In the genomic region with DNA sequence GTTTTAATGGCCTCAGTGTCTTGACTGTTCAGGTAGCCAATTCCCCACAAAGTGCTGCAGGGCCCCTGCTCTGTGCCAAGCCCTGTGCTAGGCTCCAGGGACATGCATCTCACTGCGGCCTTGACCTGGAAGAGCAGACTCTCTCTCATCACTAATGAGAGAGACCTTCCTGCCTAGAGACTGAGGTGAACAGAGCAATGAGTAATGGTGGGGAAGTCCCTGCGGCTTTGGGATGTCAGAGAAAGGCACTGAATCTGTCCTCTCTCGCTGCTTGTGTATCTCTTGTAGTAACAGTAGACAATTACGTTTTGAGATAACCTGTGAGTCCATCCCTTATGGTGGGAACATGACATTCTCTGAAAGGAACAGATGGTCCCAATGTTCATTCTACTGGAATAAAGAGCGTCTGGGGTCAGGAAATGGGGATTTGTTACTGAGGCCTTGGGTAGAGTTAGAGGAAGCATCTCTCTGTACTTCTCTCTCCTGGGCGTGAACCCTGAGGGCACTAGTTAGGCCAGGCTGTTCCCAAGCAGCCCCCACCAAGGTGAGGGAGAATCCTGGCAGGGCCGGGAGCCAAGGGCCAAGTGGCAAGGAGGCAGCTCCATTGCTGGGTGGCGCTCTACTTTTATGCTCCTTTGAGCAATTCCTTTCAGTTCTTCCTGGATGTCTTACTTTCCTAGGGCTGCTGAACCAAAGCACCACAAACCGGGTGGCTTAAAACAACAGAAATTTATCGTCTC, we compare ENCODE assay signal across 26 cellular contexts. TPM values are rescaled to one million over a fixed set of nuclear protein-coding genes. Genes with fewer than 3 reads are reported as not detected.
DNase-seq lines count a peak whose midpoint lies in the region; ATAC-seq, FAIRE-seq and TF ChIP-seq lines count a peak whose summit lies in the region.
"Had no signal": no experiment of that assay in that cellular context is flagged by ENCODE, and none has a peak within 500 bp of the region (broad histone marks: within the 10 kb centered on the region; RNA-seq: fewer than 3 reads in every experiment).

No MANE protein-coding gene starts in this region.

- H3K9me3 Mint-ChIP-seq in activated CD4-positive, alpha-beta T cell treated with anti-CD3 and anti-CD28 coated beads for 36 hours (ENCODE audit: low read depth): no peaks in the 10 kb centered on the region
- H3K9me3 Mint-ChIP-seq in nephron progenitor cell: no peaks in the 10 kb centered on the region
- H3K9me3 Mint-ChIP-seq: activated T-cell treated with anti-CD3 and anti-CD28 coated beads, Interleukin-2, amount 50 U/mL, for 24 hours; HFFc6 had no signal

- no TSS peak for BruUV-seq in GM12878 (replicated peaks; lab: Mats Ljungman, UMichigan)

- no peak overlapping the region for H3K9ac ChIP-seq in GM12878 (ENCODE audit: control insufficient read depth, insufficient read depth, low read length)

- ATAC-seq in activated CD4-positive, alpha-beta T cell treated with anti-CD3 and anti-CD28 coated beads for 36 hours: peak; percentile 92
- ATAC-seq in GM18868 (IDR thresholded peaks at IDR 0.05; ENCODE audit: unreplicated experiment): peak; percentile 83
- peak; percentile 71 for ATAC-seq in GM12878
- no peak for ATAC-seq in GM18907 (IDR thresholded peaks at IDR 0.05; ENCODE audit: unreplicated experiment)
- ATAC-seq in HG02884 (IDR thresholded peaks at IDR 0.05; ENCODE audit: unreplicated experiment): no peak
- no peak for ATAC-seq in HG03469 (IDR thresholded peaks at IDR 0.05; ENCODE audit: unreplicated experiment)
- ATAC-seq: body of pancreas, K562, lower lobe of right lung, PC-3 had no signal

- POLR2A ChIA-PET in activated CD4-positive, alpha-beta T cell treated with anti-CD3 and anti-CD28 coated beads for 36 hours (lab: Charles Lee): no interaction called here
- POLR2A ChIA-PET in GM12878 (lab: Charles Lee): interaction anchor here (1.2 kb wide), 1 partner anchor 13 kb away, joined by 3 read pairs; the partner anchor contains the start of gene NFATC4

- H3K27me3 ChIP-seq in GM12878 (replicated peaks in 1 of 2; ENCODE audit: control insufficient read depth in 2 of 2, insufficient read depth in 2 of 2, low read length in 1 of 2): no peaks in the 10 kb centered on the region
- H3K27me3 ChIP-seq: body of pancreas, colonic mucosa, testis had no signal

- TF ChIP-seq CTCF in GM12878 (IDR thresholded peaks at IDR 0.05 in 2 of 3, conservative IDR thresholded peaks at IDR 0.05 in 1 of 3; ENCODE audit: control insufficient read depth in 2 of 3, extremely low read depth in 1 of 3, insufficient read depth in 1 of 3, low read depth in 3 of 3, low read length in 3 of 3) (no peak), nephron progenitor cell (IDR thresholded peaks at IDR 0.05) (no peak)

- 29% methylated on average over 10 of the region's 10 CpGs for WGBS in GM12878 (ENCODE audit: insufficient coverage, insufficient replicate concordance, low lambda C conversion rate, missing lambda C conversion rate)

- CTCF ChIA-PET in activated CD4-positive, alpha-beta T cell treated with anti-CD3 and anti-CD28 coated beads for 36 hours (lab: Charles Lee): interaction anchor here (1.0 to 1.5 kb wide), 2 partner anchors 16 to 49 kb away, joined by 4 read pairs; no protein-coding TSS in a partner anchor
- CTCF ChIA-PET in GM12878 (lab: Yijun Ruan, JAX): interaction anchor here (1.5 to 1.6 kb wide), 2 partner anchors 48 to 75 kb away, joined by 3 to 5 read pairs; no protein-coding TSS in a partner anchor

- TF ChIP-seq POLR2A in GM12878 (IDR thresholded peaks at IDR 0.05; ENCODE audit: low read depth, low read length): no peak

- H3K27ac Mint-ChIP-seq in activated CD4-positive, alpha-beta T cell treated with anti-CD3 and anti-CD28 coated beads for 36 hours: no peak overlapping the region
- H3K27ac Mint-ChIP-seq in nephron progenitor cell: peak overlapping the region; percentile 72
- H3K27ac Mint-ChIP-seq: activated T-cell treated with anti-CD3 and anti-CD28 coated beads, Interleukin-2, amount 50 U/mL, for 24 hours; B cell; HFFc6 had no signal

- SMC1A ChIA-PET in GM12878 (lab: Charles Lee; ENCODE audit: uncharacterized antibody, unreplicated experiment): interaction anchor here (1.4 kb wide), 1 partner anchor 29 kb away, joined by 4 read pairs; no protein-coding TSS in a partner anchor

- no peak for TF ChIP-seq EP300 in GM12878 (IDR thresholded peaks at IDR 0.05; ENCODE audit: borderline replicate concordance in 1 of 2, control insufficient read depth in 1 of 2, low read depth in 2 of 2, low read length in 2 of 2)

- no peaks in the 10 kb centered on the region for H3K4me1 Mint-ChIP-seq in activated CD4-positive, alpha-beta T cell treated with anti-CD3 and anti-CD28 coated beads for 36 hours
- H3K4me1 Mint-ChIP-seq in nephron progenitor cell: peaks cover 74% of the 10 kb centered on the region
- H3K4me1 Mint-ChIP-seq: B cell had no signal

- intact Hi-C loops in activated CD4-positive, alpha-beta T cell treated with anti-CD3 and anti-CD28 coated beads for 36 hours (cut with DNase I, micrococcal nuclease): no loop called here
- intact Hi-C loops in GM12878 (cut with micrococcal nuclease; ENCODE audit: unreplicated experiment): no loop called here

- no peak for FAIRE-seq in GM12878 (lab: Jason Lieb, UNC)
- FAIRE-seq: GM18507, islet of Langerhans, K562 had no signal

- in situ Hi-C loops in GM12878 (cut with MboI): no loop called here

- H3K79me2 ChIP-seq in GM12878 (ENCODE audit: control insufficient read depth, insufficient read depth, low read length): no peaks in the 10 kb centered on the region

- RAD21 ChIA-PET in GM12878 (lab: Charles Lee; ENCODE audit: unreplicated experiment): interaction anchor here (1.1 to 1.5 kb wide), 2 partner anchors 15 to 50 kb away, joined by 3 to 7 read pairs; no protein-coding TSS in a partner anchor

- peaks cover 11% of the 10 kb centered on the region for H3K27me3 Mint-ChIP-seq in activated CD4-positive, alpha-beta T cell treated with anti-CD3 and anti-CD28 coated beads for 36 hours
- H3K27me3 Mint-ChIP-seq in nephron progenitor cell (ENCODE audit: low read depth, poor library complexity): peaks cover 3% of the 10 kb centered on the region
- H3K27me3 Mint-ChIP-seq: activated T-cell treated with anti-CD3 and anti-CD28 coated beads, Interleukin-2, amount 50 U/mL, for 24 hours had no signal

- H2AFZ ChIP-seq in GM12878 (ENCODE audit: control insufficient read depth, low read depth, low read length): no peak overlapping the region

- no peaks in the 10 kb centered on the region for H3K9me3 ChIP-seq in GM12878 (replicated peaks; ENCODE audit: control insufficient read depth, insufficient read depth, low read length)
- H3K9me3 ChIP-seq: body of pancreas, colonic mucosa, lower lobe of right lung, spleen, testis had no signal

- no peaks in the 10 kb centered on the region for H3K36me3 Mint-ChIP-seq in activated CD4-positive, alpha-beta T cell treated with anti-CD3 and anti-CD28 coated beads for 36 hours (ENCODE audit: low read depth)
- peaks cover 8% of the 10 kb centered on the region for H3K36me3 Mint-ChIP-seq in nephron progenitor cell (ENCODE audit: low read depth)

- no peaks in the 10 kb centered on the region for H3K36me3 ChIP-seq in GM12878 (ENCODE audit: control insufficient read depth in 2 of 2, insufficient read depth in 2 of 2, low read length in 1 of 2)
- H3K36me3 ChIP-seq: colonic mucosa, lower lobe of right lung, spleen had no signal

- H3K4me3 Mint-ChIP-seq in activated CD4-positive, alpha-beta T cell treated with anti-CD3 and anti-CD28 coated beads for 36 hours: no peak overlapping the region
- no peak overlapping the region for H3K4me3 Mint-ChIP-seq in nephron progenitor cell
- H3K4me3 Mint-ChIP-seq: activated T-cell treated with anti-CD3 and anti-CD28 coated beads, Interleukin-2, amount 50 U/mL, for 24 hours; B cell; HFFc6 had no signal

- H3K4me3 ChIP-seq in GM12878: no peak overlapping the region
- H3K4me3 ChIP-seq: body of pancreas, colonic mucosa, K562, lower lobe of right lung, spleen, testis had no signal

- H3K27ac ChIP-seq in GM12878 (ENCODE audit: control insufficient read depth, insufficient read depth): no peak overlapping the region
- H3K27ac ChIP-seq: body of pancreas, colonic mucosa, lower lobe of right lung, spleen, testis had no signal

- no peak for TF ChIP-seq RAD21 in GM12878 (IDR thresholded peaks at IDR 0.05; ENCODE audit: insufficient read depth, low read depth, low read length)

- no peaks in the 10 kb centered on the region for H4K20me1 ChIP-seq in GM12878 (ENCODE audit: control insufficient read depth, insufficient read depth)

- H3K4me2 ChIP-seq in GM12878 (ENCODE audit: control insufficient read depth, insufficient read depth): no peak overlapping the region

- DNase-seq in activated CD4-positive, alpha-beta T cell treated with anti-CD3 and anti-CD28 coated beads for 36 hours: peak; percentile 39
- DNase-seq in activated CD4-positive, alpha-beta T cell treated with anti-CD3 and anti-CD28 coated beads for 1 hour: no peak
- DNase-seq in GM12878 (ENCODE audit: low read depth, low spot score) (no peak), nephron progenitor cell (no peak)
- DNase-seq: activated CD4-positive, alpha-beta T cell treated with anti-CD3 and anti-CD28 coated beads, Interleukin-2, amount 50 U/mL, for 48 hours; activated T-cell treated with anti-CD3 and anti-CD28 coated beads, Interleukin-2, amount 50 U/mL, for 24 hours; body of pancreas; colonic mucosa; HFFc6; hypothalamus; lower lobe of right lung; NCI-H146; NCI-H226; PC-3; spleen; T-helper 1 cell; testis had no signal

- H3K4me1 ChIP-seq in GM12878 (ENCODE audit: control insufficient read depth, insufficient read depth, low read length): no peaks in the 10 kb centered on the region
- H3K4me1 ChIP-seq: colonic mucosa, lower lobe of right lung, spleen had no signal

RNA-seq across cellular contexts. Expression of gene NFATC4, which starts 13.5 kb away (rescaled TPM):
- total RNA-seq in activated CD4-positive, alpha-beta T cell treated with anti-CD3 and anti-CD28 coated beads for 36 hours: under 1 TPM; 0.11 to 0.30 TPM
- total RNA-seq in GM12878 (2013; cell fraction: nucleolus; rRNA removed): 56.5 and 68.4 TPM in 2 replicates
- total RNA-seq in GM12878 (2014; rRNA removed): 7.0 and 7.1 TPM in 2 replicates
- 2.2 and 4.1 TPM in 2 replicates for total RNA-seq in GM12878 (2014; rRNA removed; fragmentation: Illumina TruSeq; extraction: Trizol)
- 13.5 and 19.2 TPM in 2 replicates for total RNA-seq in GM12878 (2021)
- 11.7 TPM for polyA plus RNA-seq in GM12878 (2011; ENCODE audit: low read depth)
- 4.5 and 5.6 TPM in 2 replicates for polyA plus RNA-seq in GM12878 (2011; rRNA removed)
- 5.3 and 6.3 TPM in 2 replicates for polyA plus RNA-seq in GM12878 (2011; cell fraction: cytosol; rRNA removed)
- polyA plus RNA-seq in GM12878 (2011; cell fraction: nucleus; rRNA removed): 117 and 162 TPM in 2 replicates
- 20.7 and 22.0 TPM in 2 replicates for polyA plus RNA-seq in GM12878 (2012)
- 4.8 and 5.3 TPM in 2 replicates for polyA plus RNA-seq in GM12878 (2014; fragmentation: Illumina TruSeq; extraction: Trizol)
- polyA plus RNA-seq in GM12878 (2014; fragmentation: Nextera tagmentation; extraction: Ambion mirVana): 1 to 10 TPM in 1 of 2 experiments, under 1 TPM in 1; 0.97 to 4.5 TPM
- 14.3 and 15.3 TPM in 2 replicates for polyA plus RNA-seq in GM12878 (2014; rRNA removed)
- 1 to 10 TPM; 2.0 to 2.9 TPM for polyA plus RNA-seq in GM12878 (2016; fragmentation: Nextera tagmentation; extraction: Ambion mirVana)
- polyA minus RNA-seq in GM12878 (2011; rRNA and poly(A)+ RNA removed): 2.4 and 5.4 TPM in 2 replicates
- 2.0 and 4.0 TPM in 2 replicates for polyA minus RNA-seq in GM12878 (2011; cell fraction: cytosol; rRNA and poly(A)+ RNA removed)
- 7.2 and 7.7 TPM in 2 replicates for polyA minus RNA-seq in GM12878 (2011; cell fraction: nucleus; rRNA and poly(A)+ RNA removed)
- total RNA-seq: A172 had no signal

RNA-seq across cellular contexts. Expression of gene NYNRIN, which starts 17.3 kb away (rescaled TPM):
- under 1 TPM; 0.07 to 0.16 TPM for total RNA-seq in activated CD4-positive, alpha-beta T cell treated with anti-CD3 and anti-CD28 coated beads for 36 hours
- total RNA-seq in GM12878 (2013; cell fraction: nucleolus; rRNA removed): 0.06 TPM in 1 of 2 replicates, not detected in the other
- total RNA-seq in GM12878 (2014; rRNA removed): not detected in 2 replicates
- total RNA-seq in GM12878 (2014; rRNA removed; fragmentation: Illumina TruSeq; extraction: Trizol): not detected in 2 replicates
- 0.05 and 0.15 TPM in 2 replicates for total RNA-seq in GM12878 (2021)
- not detected for polyA plus RNA-seq in GM12878 (2011; ENCODE audit: low read depth)
- polyA plus RNA-seq in GM12878 (2011; rRNA removed): 0.01 TPM in 1 of 2 replicates, not detected in the other
- polyA plus RNA-seq in GM12878 (2011; cell fraction: cytosol; rRNA removed): 0.01 TPM in 1 of 2 replicates, not detected in the other
- 0.01 and 0.03 TPM in 2 replicates for polyA plus RNA-seq in GM12878 (2011; cell fraction: nucleus; rRNA removed)
- 0.04 and 0.18 TPM in 2 replicates for polyA plus RNA-seq in GM12878 (2012)
- under 0.01 TPM in 1 of 2 replicates, not detected in the other for polyA plus RNA-seq in GM12878 (2014; fragmentation: Illumina TruSeq; extraction: Trizol)
- polyA plus RNA-seq in GM12878 (2014; fragmentation: Nextera tagmentation; extraction: Ambion mirVana): not detected
- 0.01 and 0.05 TPM in 2 replicates for polyA plus RNA-seq in GM12878 (2014; rRNA removed)
- under 1 TPM in 1 of 2 experiments, not detected in 1; 0.01 TPM for polyA plus RNA-seq in GM12878 (2016; fragmentation: Nextera tagmentation; extraction: Ambion mirVana)
- 0.05 and 0.07 TPM in 2 replicates for polyA minus RNA-seq in GM12878 (2011; rRNA and poly(A)+ RNA removed)
- polyA minus RNA-seq in GM12878 (2011; cell fraction: cytosol; rRNA and poly(A)+ RNA removed): not detected in 2 replicates
- polyA minus RNA-seq in GM12878 (2011; cell fraction: nucleus; rRNA and poly(A)+ RNA removed): under 0.01 TPM in 1 of 2 replicates, not detected in the other

RNA-seq across cellular contexts. Expression of gene RIPK3, which starts 41.7 kb away (rescaled TPM):
- total RNA-seq in activated CD4-positive, alpha-beta T cell treated with anti-CD3 and anti-CD28 coated beads for 36 hours: 1 to 10 TPM; 8.9 to 9.4 TPM
- total RNA-seq in GM12878 (2013; cell fraction: nucleolus; rRNA removed): 35.9 and 37.3 TPM in 2 replicates
- total RNA-seq in GM12878 (2014; rRNA removed): 10.7 and 11.6 TPM in 2 replicates
- 8.3 and 8.6 TPM in 2 replicates for total RNA-seq in GM12878 (2014; rRNA removed; fragmentation: Illumina TruSeq; extraction: Trizol)
- 11.2 and 12.8 TPM in 2 replicates for total RNA-seq in GM12878 (2021)
- polyA plus RNA-seq in GM12878 (2011; ENCODE audit: low read depth): 4.4 TPM
- polyA plus RNA-seq in GM12878 (2011; rRNA removed): 4.4 and 6.5 TPM in 2 replicates
- 5.2 and 7.4 TPM in 2 replicates for polyA plus RNA-seq in GM12878 (2011; cell fraction: cytosol; rRNA removed)
- 31.0 and 36.7 TPM in 2 replicates for polyA plus RNA-seq in GM12878 (2011; cell fraction: nucleus; rRNA removed)
- polyA plus RNA-seq in GM12878 (2012): 6.6 and 8.2 TPM in 2 replicates
- 7.4 and 8.3 TPM in 2 replicates for polyA plus RNA-seq in GM12878 (2014; fragmentation: Illumina TruSeq; extraction: Trizol)
- 1 to 10 TPM; 2.0 to 2.7 TPM for polyA plus RNA-seq in GM12878 (2014; fragmentation: Nextera tagmentation; extraction: Ambion mirVana)
- 13.6 and 17.1 TPM in 2 replicates for polyA plus RNA-seq in GM12878 (2014; rRNA removed)
- polyA plus RNA-seq in GM12878 (2016; fragmentation: Nextera tagmentation; extraction: Ambion mirVana): 1 to 10 TPM; 7.5 to 8.0 TPM
- polyA minus RNA-seq in GM12878 (2011; rRNA and poly(A)+ RNA removed): 4.5 and 9.0 TPM in 2 replicates
- 1.3 and 2.7 TPM in 2 replicates for polyA minus RNA-seq in GM12878 (2011; cell fraction: cytosol; rRNA and poly(A)+ RNA removed)
- 23.9 and 29.9 TPM in 2 replicates for polyA minus RNA-seq in GM12878 (2011; cell fraction: nucleus; rRNA and poly(A)+ RNA removed)
- total RNA-seq: A172, HFFc6, PC-3 had no signal

RNA-seq across cellular contexts. Expression of gene ADCY4, which starts 46.7 kb away (rescaled TPM):
- total RNA-seq in activated CD4-positive, alpha-beta T cell treated with anti-CD3 and anti-CD28 coated beads for 36 hours: 1 to 10 TPM; 1.4 to 1.8 TPM
- 6.1 and 8.0 TPM in 2 replicates for total RNA-seq in GM12878 (2013; cell fraction: nucleolus; rRNA removed)
- 0.11 and 0.23 TPM in 2 replicates for total RNA-seq in GM12878 (2014; rRNA removed)
- 0.46 TPM in 1 of 2 replicates, not detected in the other for total RNA-seq in GM12878 (2014; rRNA removed; fragmentation: Illumina TruSeq; extraction: Trizol)
- 0.87 and 1.0 TPM in 2 replicates for total RNA-seq in GM12878 (2021)
- polyA plus RNA-seq in GM12878 (2011; ENCODE audit: low read depth): 0.38 TPM
- 0.09 and 0.34 TPM in 2 replicates for polyA plus RNA-seq in GM12878 (2011; rRNA removed)
- polyA plus RNA-seq in GM12878 (2011; cell fraction: cytosol; rRNA removed): 0.12 and 0.23 TPM in 2 replicates
- polyA plus RNA-seq in GM12878 (2011; cell fraction: nucleus; rRNA removed): 3.5 and 6.1 TPM in 2 replicates
- polyA plus RNA-seq in GM12878 (2012): 1.0 and 1.3 TPM in 2 replicates
- polyA plus RNA-seq in GM12878 (2014; fragmentation: Illumina TruSeq; extraction: Trizol): 0.21 and 0.60 TPM in 2 replicates
- polyA plus RNA-seq in GM12878 (2014; fragmentation: Nextera tagmentation; extraction: Ambion mirVana): under 1 TPM; 0.05 to 0.11 TPM
- 0.19 and 1.1 TPM in 2 replicates for polyA plus RNA-seq in GM12878 (2014; rRNA removed)
- under 1 TPM; 0.21 to 0.33 TPM for polyA plus RNA-seq in GM12878 (2016; fragmentation: Nextera tagmentation; extraction: Ambion mirVana)
- polyA minus RNA-seq in GM12878 (2011; rRNA and poly(A)+ RNA removed): 0.82 and 1.0 TPM in 2 replicates
- not detected in 2 replicates for polyA minus RNA-seq in GM12878 (2011; cell fraction: cytosol; rRNA and poly(A)+ RNA removed)
- polyA minus RNA-seq in GM12878 (2011; cell fraction: nucleus; rRNA and poly(A)+ RNA removed): 0.73 and 2.0 TPM in 2 replicates
- total RNA-seq: A172 had no signal

RNA-seq across cellular contexts. Expression of gene CBLN3, which starts 47.9 kb away (rescaled TPM):
- 10 to 100 TPM; 11.6 to 12.2 TPM for total RNA-seq in activated CD4-positive, alpha-beta T cell treated with anti-CD3 and anti-CD28 coated beads for 36 hours
- 10.1 and 12.8 TPM in 2 replicates for total RNA-seq in GM12878 (2013; cell fraction: nucleolus; rRNA removed)
- 0.51 and 0.71 TPM in 2 replicates for total RNA-seq in GM12878 (2014; rRNA removed)
- 1.1 and 1.3 TPM in 2 replicates for total RNA-seq in GM12878 (2014; rRNA removed; fragmentation: Illumina TruSeq; extraction: Trizol)
- 2.8 and 3.8 TPM in 2 replicates for total RNA-seq in GM12878 (2021)
- 1.5 TPM for polyA plus RNA-seq in GM12878 (2011; ENCODE audit: low read depth)
- 4.6 and 4.9 TPM in 2 replicates for polyA plus RNA-seq in GM12878 (2011; rRNA removed)
- polyA plus RNA-seq in GM12878 (2011; cell fraction: cytosol; rRNA removed): 4.7 and 5.2 TPM in 2 replicates
- 39.3 and 41.5 TPM in 2 replicates for polyA plus RNA-seq in GM12878 (2011; cell fraction: nucleus; rRNA removed)
- 4.2 and 4.3 TPM in 2 replicates for polyA plus RNA-seq in GM12878 (2012)
- 1.3 and 1.8 TPM in 2 replicates for polyA plus RNA-seq in GM12878 (2014; fragmentation: Illumina TruSeq; extraction: Trizol)
- under 1 TPM; 0.16 to 0.35 TPM for polyA plus RNA-seq in GM12878 (2014; fragmentation: Nextera tagmentation; extraction: Ambion mirVana)
- 2.5 and 2.9 TPM in 2 replicates for polyA plus RNA-seq in GM12878 (2014; rRNA removed)
- polyA plus RNA-seq in GM12878 (2016; fragmentation: Nextera tagmentation; extraction: Ambion mirVana): 1 to 10 TPM in 1 of 2 experiments, under 1 TPM in 1; 0.37 to 1.4 TPM
- 2.3 and 2.5 TPM in 2 replicates for polyA minus RNA-seq in GM12878 (2011; rRNA and poly(A)+ RNA removed)
- 0.52 and 1.9 TPM in 2 replicates for polyA minus RNA-seq in GM12878 (2011; cell fraction: cytosol; rRNA and poly(A)+ RNA removed)
- polyA minus RNA-seq in GM12878 (2011; cell fraction: nucleus; rRNA and poly(A)+ RNA removed): 4.2 and 4.7 TPM in 2 replicates
- total RNA-seq: A172 had no signal

Comparison
In these comparisons a context has a peak if more than half of its experiments do, and no peak if none do; other contexts are left out.
1. ATAC-seq: peak in activated CD4-positive, alpha-beta T cell treated with anti-CD3 and anti-CD28 coated beads for 36 hours (single experiment), GM18868 (single experiment) and GM12878 (single experiment); none in GM18907 (single experiment), HG02884 (single experiment) and HG03469 (single experiment).